23 cellular contexts compared by ENCODE assay signal in genomic region chr17:3008336-3009279, GRCh38. TPM values are rescaled to one million over a fixed set of nuclear protein-coding genes. Genes with fewer than 3 reads are reported as not detected.
DNase-seq lines count a peak whose midpoint lies in the region; ATAC-seq and TF ChIP-seq lines count a peak whose summit lies in the region.
"Had no signal": no experiment of that assay in that cellular context is flagged by ENCODE, and none has a peak within 500 bp of the region (broad histone marks: within the 10 kb centered on the region; RNA-seq: fewer than 3 reads in every experiment).

No MANE protein-coding gene starts in this region.

- no peaks in the 10 kb centered on the region for H4K20me1 ChIP-seq in Karpas-422 (ENCODE audit: insufficient read depth, low read depth, low read length)

- H2BK15ac ChIP-seq in neuronal stem cell (ENCODE audit: low read length): no peak overlapping the region

- no peaks in the 10 kb centered on the region for H3K79me1 ChIP-seq in neuronal stem cell (ENCODE audit: low read depth, low read length)

- no peaks in the 10 kb centered on the region for H3K27me3 Mint-ChIP-seq in chondrocyte (ENCODE audit: low read depth)
- H3K27me3 Mint-ChIP-seq in stimulated activated memory B cell treated with anti-CD40 and anti-IgM and Interleukin-4, amounts not matched to agents 10 μg/mL and 1 μg/mL and 100 μg/mL, for 72 hours: no peaks in the 10 kb centered on the region
- H3K27me3 Mint-ChIP-seq: IgD-negative memory B cell had no signal

- H3K23ac ChIP-seq in neuronal stem cell (ENCODE audit: low read depth, low read length, poor library complexity): no peak overlapping the region

- H2BK120ac ChIP-seq in neuronal stem cell (ENCODE audit: low read depth, low read length): no peak overlapping the region

- H3K27ac Mint-ChIP-seq in chondrocyte (ENCODE audit: unreplicated experiment): no peak overlapping the region
- peak overlapping the region; percentile 48 for H3K27ac Mint-ChIP-seq in stimulated activated memory B cell treated with anti-CD40 and anti-IgM and Interleukin-4, amounts not matched to agents 10 μg/mL and 1 μg/mL and 100 μg/mL, for 72 hours

- no peak overlapping the region for H4K91ac ChIP-seq in neuronal stem cell (ENCODE audit: low read depth, low read length, poor library complexity)

- H3K4me1 ChIP-seq in Karpas-422 (ENCODE audit: low read length) (peaks cover 50% of the 10 kb centered on the region), neuronal stem cell (ENCODE audit: control insufficient read depth in 2 of 2, insufficient read depth in 1 of 2, low read depth in 1 of 2, low read length in 2 of 2) (peaks cover 0 to 4% of the 10 kb centered on the region in 2 donors)

- H3K4me3 Mint-ChIP-seq in chondrocyte (ENCODE audit: unreplicated experiment): no peak overlapping the region
- no peak overlapping the region for H3K4me3 Mint-ChIP-seq in stimulated activated memory B cell treated with anti-CD40 and anti-IgM and Interleukin-4, amounts not matched to agents 10 μg/mL and 1 μg/mL and 100 μg/mL, for 72 hours

- no peaks in the 10 kb centered on the region for H3K9me3 Mint-ChIP-seq in chondrocyte (ENCODE audit: low read depth)
- H3K9me3 Mint-ChIP-seq in stimulated activated memory B cell treated with anti-CD40 and anti-IgM and Interleukin-4, amounts not matched to agents 10 μg/mL and 1 μg/mL and 100 μg/mL, for 72 hours: no peaks in the 10 kb centered on the region
- H3K9me3 Mint-ChIP-seq: IgD-negative memory B cell had no signal

- H3K4me3 ChIP-seq in Karpas-422 (ENCODE audit: low read length) (no peak overlapping the region), neuronal stem cell (ENCODE audit: low read length in 2 of 2) (no peak overlapping the region)
- H3K4me3 ChIP-seq: SJSA1 had no signal

- H3K9ac ChIP-seq in Karpas-422 (ENCODE audit: low read length) (no peak overlapping the region), neuronal stem cell (ENCODE audit: low read depth, low read length, poor library complexity) (no peak overlapping the region)
- H3K9ac ChIP-seq: KMS-11 had no signal

- H3K36me3 Mint-ChIP-seq in chondrocyte (ENCODE audit: low read depth): no peaks in the 10 kb centered on the region
- peaks cover 15% of the 10 kb centered on the region for H3K36me3 Mint-ChIP-seq in stimulated activated memory B cell treated with anti-CD40 and anti-IgM and Interleukin-4, amounts not matched to agents 10 μg/mL and 1 μg/mL and 100 μg/mL, for 72 hours

- H2AK5ac ChIP-seq in neuronal stem cell (ENCODE audit: low read depth, low read length): no peak overlapping the region

- H2AFZ ChIP-seq in Karpas-422 (ENCODE audit: low read length) (no peak overlapping the region), neuronal stem cell (ENCODE audit: low read length) (no peak overlapping the region)

- H2BK12ac ChIP-seq in neuronal stem cell (ENCODE audit: low read length): no peak overlapping the region

- TF ChIP-seq CTCF in chondrocyte (IDR thresholded peaks at IDR 0.05): no peak

- ATAC-seq in stimulated activated memory B cell treated with anti-CD40 and anti-IgM and Interleukin-4, amounts not matched to agents 10 μg/mL and 1 μg/mL and 100 μg/mL, for 72 hours: no peak
- ATAC-seq in GM21526 (IDR thresholded peaks at IDR 0.05; ENCODE audit: low FRiP score, unreplicated experiment): no peak

- H3K14ac ChIP-seq in neuronal stem cell (ENCODE audit: low read length): peak overlapping the region; percentile 31

- H3K4me1 Mint-ChIP-seq in chondrocyte (ENCODE audit: low read depth): peaks cover 17% of the 10 kb centered on the region
- H3K4me1 Mint-ChIP-seq in stimulated activated memory B cell treated with anti-CD40 and anti-IgM and Interleukin-4, amounts not matched to agents 10 μg/mL and 1 μg/mL and 100 μg/mL, for 72 hours: peaks cover 31% of the 10 kb centered on the region

- H3K9me2 ChIP-seq in Karpas-422 (replicated peaks; ENCODE audit: insufficient read depth, low read length): no peaks in the 10 kb centered on the region

- DNase-seq in Karpas-422: no peak
- peak; percentile 65 for DNase-seq in chondrocyte (ENCODE audit: low spot score)
- no peak for DNase-seq in neuronal stem cell (ENCODE audit: low spot score)
- DNase-seq in GM03348 (ENCODE audit: low spot score): no peak
- DNase-seq in stimulated activated CD4-positive, alpha-beta T cell treated with anti-CD3 and anti-CD28 coated beads, Interleukin-12 subunit alpha, Interleukin-12 subunit beta, amount 100 ng/mL, for 4 hours: no peak
- DNase-seq: BE2C, GOT3, HCEC 1CT, NCI-H1048, NCI-H1417, NCI-H1694 treated with DMSO at 0.1 percent for 48 hours, NCI-H2081, NCI-H226, NCI-H510A, NCI-H69, Right ventricle myocardium superior, RPMI8226 had no signal

- no peak overlapping the region for H3K4ac ChIP-seq in neuronal stem cell (ENCODE audit: low read length)

- no peak overlapping the region for H3K4me2 ChIP-seq in Karpas-422 (ENCODE audit: low read depth, low read length, poor library complexity, severe bottlenecking)
- no peak overlapping the region for H3K4me2 ChIP-seq in neuronal stem cell (ENCODE audit: insufficient read depth, low read length, poor library complexity, severe bottlenecking)
- H3K4me2 ChIP-seq: KMS-11 had no signal

- no peaks in the 10 kb centered on the region for H3K79me2 ChIP-seq in Karpas-422 (ENCODE audit: low read length)

- H4K8ac ChIP-seq in neuronal stem cell (ENCODE audit: low read depth, low read length): no peak overlapping the region

- WGBS in neuronal stem cell (ENCODE audit: extremely low coverage in 2 of 2, insufficient read length in 2 of 2, insufficient replicate concordance in 1 of 2), 2 donors: no CpG with 5 or more reads among the region's 25 CpGs

- H2BK5ac ChIP-seq in neuronal stem cell (ENCODE audit: low read length): no peak overlapping the region

- H3K27ac ChIP-seq in Karpas-422 (ENCODE audit: low read length) (peak overlapping the region; percentile 71), neuronal stem cell (replicated peaks; ENCODE audit: low read length) (no peak overlapping the region)
- H3K27ac ChIP-seq: HL-60, KMS-11, SJSA1 had no signal

- H3K9me3 ChIP-seq in Karpas-422 (ENCODE audit: low read length) (no peaks in the 10 kb centered on the region), neuronal stem cell (replicated peaks in 1 of 2; ENCODE audit: control insufficient read depth in 2 of 2, insufficient read depth in 1 of 2, low read depth in 1 of 2, low read length in 2 of 2) (no peaks in the 10 kb centered on the region)
- H3K9me3 ChIP-seq: BE2C, SJSA1 had no signal

- H3K36me3 ChIP-seq in Karpas-422 (ENCODE audit: insufficient read depth, low read length): peaks cover 6% of the 10 kb centered on the region; the same call in 1 of the 2 replicates
- no peaks in the 10 kb centered on the region for H3K36me3 ChIP-seq in neuronal stem cell (replicated peaks in 1 of 2; ENCODE audit: control insufficient read depth in 2 of 2, insufficient read depth in 2 of 2, low read length in 2 of 2)
- H3K36me3 ChIP-seq: SJSA1 had no signal

- no peak overlapping the region for H3K18ac ChIP-seq in neuronal stem cell (ENCODE audit: low read length)

- no peaks in the 10 kb centered on the region for H3K27me3 ChIP-seq in Karpas-422 (ENCODE audit: low read length)
- no peaks in the 10 kb centered on the region for H3K27me3 ChIP-seq in neuronal stem cell (ENCODE audit: control insufficient read depth in 3 of 3, insufficient read depth in 3 of 3, low read depth in 1 of 3, low read length in 3 of 3)
- H3K27me3 ChIP-seq: BE2C, SJSA1 had no signal

RNA-seq across cellular contexts. Expression of gene OR1D5, which starts 54.8 kb away (rescaled TPM):
- total RNA-seq in Karpas-422 (2014; rRNA removed; shearing (Covaris generic); ENCODE audit: low replicate concordance): not detected in 2 replicates
- not detected in 3 replicates for total RNA-seq in chondrocyte
- polyA plus RNA-seq in neuronal stem cell (2013, experiment 1 of 2): not detected
- polyA plus RNA-seq in neuronal stem cell (2013, experiment 2 of 2): not detected
- total RNA-seq: Right ventricle myocardium superior, SJSA1 had no signal
- polyA plus RNA-seq: IgD-negative memory B cell had no signal
